17 cellular contexts compared by ENCODE assay signal in the genomic region with DNA sequence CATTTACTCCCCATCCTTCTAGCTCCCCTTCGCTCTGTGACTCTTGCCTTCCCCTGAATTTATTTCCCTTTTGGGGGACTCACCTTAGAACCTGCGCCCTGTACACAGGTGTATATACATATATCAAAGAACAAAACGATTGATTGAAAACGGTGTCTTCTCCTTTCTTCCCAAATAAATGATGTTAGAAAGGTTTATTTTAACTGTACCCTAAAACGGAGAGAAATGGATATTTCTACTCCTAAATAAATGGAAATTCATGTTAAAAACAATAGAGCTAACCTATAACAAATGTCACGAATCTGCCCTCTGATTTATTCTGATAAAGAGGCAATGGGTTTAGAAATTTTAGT. TPM values are rescaled to one million over a fixed set of nuclear protein-coding genes. Genes with fewer than 3 reads are reported as not detected.
"Had no signal": no experiment of that assay in that cellular context is flagged by ENCODE, and none has a peak within 500 bp of the region (broad histone marks: within the 10 kb centered on the region; RNA-seq: fewer than 3 reads in every experiment).

No MANE protein-coding gene starts in this region.

- H3K4me3 Mint-ChIP-seq: immature natural killer cell; natural killer cell treated with Interleukin-12 subunit alpha and Interleukin-12 subunit beta and Interleukin-15 and Interleukin-18, amount 100 ng/mL, for 72 hours had no signal

- H3K27ac Mint-ChIP-seq: effector memory CD8-positive, alpha-beta T cell; immature natural killer cell had no signal

- H3K36me3 ChIP-seq: ascending aorta had no signal

- DNase-seq: activated effector memory CD4-positive, alpha-beta T cell treated with anti-CD3 and anti-CD28 coated beads, Interleukin-2, amount 50 U/mL, for 16 hours; effector memory CD8-positive, alpha-beta T cell; foreskin melanocyte; occipital lobe; SIG-M5 had no signal

- H3K27ac ChIP-seq: ascending aorta, epithelial cell of prostate had no signal

- ATAC-seq: activated CD4-positive, CD25-positive, alpha-beta regulatory T cell treated with anti-CD3 and anti-CD28 coated beads, Interleukin-2, amount 50 U/mL, for 24 hours; effector memory CD8-positive, alpha-beta T cell had no signal

- H3K9me3 Mint-ChIP-seq: natural killer cell treated with Interleukin-12 subunit alpha and Interleukin-12 subunit beta and Interleukin-15 and Interleukin-18, amount 100 ng/mL, for 72 hours had no signal

- H3K4me1 Mint-ChIP-seq: immature natural killer cell had no signal

- H3K9me3 ChIP-seq: ascending aorta had no signal

- H3K4me1 ChIP-seq: ascending aorta had no signal

- H3K4me3 ChIP-seq: ascending aorta had no signal

RNA-seq across cellular contexts. Expression of a gene that starts 8.6 kb away (rescaled TPM):
- total RNA-seq: activated CD8-positive, alpha-beta memory T cell treated with anti-CD3 and anti-CD28 coated beads for 36 hours; ascending aorta; chondrocyte; dermis blood vessel endothelial cell; fibroblast of lung; lower leg skin; natural killer cell treated with Interleukin-12 subunit alpha and Interleukin-12 subunit beta and Interleukin-15 and Interleukin-18, amount 100 ng/mL, for 72 hours; occipital lobe; posterior vena cava; skeletal muscle tissue had no signal

RNA-seq across cellular contexts. Expression of a gene that starts 58.1 kb away (rescaled TPM):
- total RNA-seq: activated CD8-positive, alpha-beta memory T cell treated with anti-CD3 and anti-CD28 coated beads for 36 hours had no signal
